In the genomic region with DNA sequence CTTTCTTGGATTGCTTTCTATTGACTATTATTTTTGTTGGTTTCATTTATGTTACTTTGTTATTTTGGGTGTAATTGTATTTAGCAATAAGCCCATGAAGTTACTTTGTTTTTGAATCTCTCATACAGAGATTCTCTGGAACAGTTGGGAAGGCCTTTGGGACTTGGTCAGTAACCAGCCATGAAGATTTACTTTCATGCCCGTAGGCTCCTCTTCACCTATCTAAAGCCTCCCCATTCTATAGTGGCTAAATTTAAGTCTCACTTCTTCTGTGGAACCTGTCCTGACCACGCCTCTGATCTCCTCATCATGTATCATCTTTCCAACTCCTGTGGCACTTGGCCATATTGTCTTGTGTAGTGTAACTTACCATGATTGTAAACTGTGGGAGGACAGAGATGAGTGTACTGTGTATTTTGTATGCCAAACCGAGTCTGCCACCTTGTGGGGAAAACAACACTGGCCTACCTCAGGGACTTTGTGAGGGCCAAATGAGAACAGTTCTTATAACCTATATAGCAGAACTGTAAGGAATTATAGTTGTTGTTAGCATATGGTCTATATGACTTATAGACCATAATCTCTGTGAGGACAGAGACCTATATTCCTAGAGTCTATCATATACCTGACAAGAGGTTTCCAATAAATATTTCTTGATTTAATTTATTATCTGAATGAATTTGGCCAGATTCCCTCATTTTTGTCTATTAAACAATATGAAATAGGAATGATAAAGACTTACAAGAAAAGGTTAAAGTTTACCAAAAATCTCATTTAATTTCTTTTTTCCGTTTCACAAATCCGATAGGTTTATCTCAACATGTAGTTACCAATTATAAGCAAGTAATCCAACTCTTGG, we compare ENCODE assay signal across 8 cellular contexts.
A peak's percentile ranks its signal among the peaks of the same experiment; 100 is the strongest.
DNase-seq lines count a peak whose midpoint lies in the region; ATAC-seq and TF ChIP-seq lines count a peak whose summit lies in the region.

No MANE protein-coding gene starts in this region.

- H2AFZ ChIP-seq in PC-9, result no peak overlapping the region

- H3K27me3 Mint-ChIP-seq in type B pancreatic cell, result no peaks in the 10 kb centered on the region

- CTCF ChIA-PET in PC-9 (lab: Charles Lee), result interaction anchor here (0.5 kb wide), 1 partner anchor 96 kb away, joined by 3 read pairs; no protein-coding TSS in a partner anchor

- H3K4me3 Mint-ChIP-seq in type B pancreatic cell, result no peak overlapping the region

- peak; percentile 91 for TF ChIP-seq RAD21 in Ishikawa (IDR thresholded peaks at IDR 0.05; ENCODE audit: low read depth)

- H3K4me3 ChIP-seq in PC-9, result no peak overlapping the region
- no peak overlapping the region for H3K4me3 ChIP-seq in fibroblast of villous mesenchyme (ENCODE audit: low read depth, low read length)

- no peaks in the 10 kb centered on the region for H4K20me1 ChIP-seq in PC-9 (ENCODE audit: insufficient read depth)

- H3K79me2 ChIP-seq in PC-9 (ENCODE audit: low read depth), result no peaks in the 10 kb centered on the region

- ATAC-seq in GM18868 (IDR thresholded peaks at IDR 0.05; ENCODE audit: unreplicated experiment), result peak; percentile 63

- BruUV-seq in PC-9 (replicated peaks; lab: Mats Ljungman, UMichigan), result no TSS peak

- no peaks in the 10 kb centered on the region for H3K4me1 ChIP-seq in PC-9 (replicated peaks; ENCODE audit: insufficient read depth)

- POLR2A ChIA-PET in PC-9 (lab: Charles Lee; ENCODE audit: unreplicated experiment), result no interaction called here

- H3K9me3 Mint-ChIP-seq in type B pancreatic cell, result no peaks in the 10 kb centered on the region

- no peak overlapping the region for H3K4me2 ChIP-seq in PC-9

- no peak overlapping the region for H3K27ac Mint-ChIP-seq in type B pancreatic cell

- peak; percentile 88 for TF ChIP-seq CTCF in AG09319 (IDR thresholded peaks at IDR 0.05; ENCODE audit: low read depth, low read length)
- TF ChIP-seq CTCF in PC-9 (conservative IDR thresholded peaks at IDR 0.05), result peak; percentile 74
- peak; percentile 87 for TF ChIP-seq CTCF in fibroblast of villous mesenchyme (IDR thresholded peaks at IDR 0.05; ENCODE audit: insufficient read depth, low read depth, low read length)
- peak; percentile 83 for TF ChIP-seq CTCF in type B pancreatic cell (conservative IDR thresholded peaks at IDR 0.05)

- no peaks in the 10 kb centered on the region for H3K27me3 ChIP-seq in PC-9 (ENCODE audit: insufficient read depth, low read depth)

- H3K36me3 Mint-ChIP-seq in type B pancreatic cell, result peaks cover 2% of the 10 kb centered on the region

- H3F3A ChIP-seq in PC-9 (ENCODE audit: insufficient read depth, low read depth), result no peaks in the 10 kb centered on the region

- no peaks in the 10 kb centered on the region for H3K9me2 ChIP-seq in PC-9 (ENCODE audit: insufficient read depth)

- intact Hi-C loops in PC-9 (cut with micrococcal nuclease; ENCODE audit: unreplicated experiment), result loop anchor here (2.0 to 10.0 kb wide), 3 partner anchors 102 to 584 kb away; partner anchors contain the start of genes HAUS2 and LRRC57

- no peaks in the 10 kb centered on the region for H3K36me3 ChIP-seq in PC-9 (ENCODE audit: low read depth)

- no peaks in the 10 kb centered on the region for H3K9me3 ChIP-seq in PC-9 (ENCODE audit: insufficient read depth, low read depth)

- no peak overlapping the region for H3K27ac ChIP-seq in PC-9

- no peaks in the 10 kb centered on the region for H3K4me1 Mint-ChIP-seq in type B pancreatic cell (ENCODE audit: unreplicated experiment)

- DNase-seq in AG09319 (ENCODE audit: extremely low read depth, low read depth) (peak; percentile 67), PC-9 (peak in 1 of 2 experiments; percentile 52), fibroblast of villous mesenchyme (ENCODE audit: low read depth) (peak; percentile 87), occipital lobe (lab: John Stamatoyannopoulos, UW) (peak; percentile 30), type B pancreatic cell (ENCODE audit: extremely low spot score, unreplicated experiment) (no peak)
- peak; percentile 72 to 73 for DNase-seq in activated T-cell treated with anti-CD3 and anti-CD28 coated beads, Interleukin-2, amount 50 U/mL, for 48 hours

- TF ChIP-seq EP300 in Ishikawa (IDR thresholded peaks at IDR 0.05; ENCODE audit: borderline replicate concordance), result no peak

TF ChIP-seq in Ishikawa, 13 proteins besides CTCF, POLR2A, EP300 and RAD21:
- TF ChIP-seq ZBTB7A (IDR thresholded peaks at IDR 0.05; ENCODE audit: low read depth) (no peak), TEAD4 (IDR thresholded peaks at IDR 0.05) (no peak), CREB1 (IDR thresholded peaks at IDR 0.05; ENCODE audit: low read depth) (no peak), MAX (IDR thresholded peaks at IDR 0.05) (no peak), NFIC (IDR thresholded peaks at IDR 0.05) (no peak), CEBPB (IDR thresholded peaks at IDR 0.05) (no peak), TCF12 (IDR thresholded peaks at IDR 0.05; ENCODE audit: low read depth) (no peak), YY1 (IDR thresholded peaks at IDR 0.05; ENCODE audit: low read depth) (no peak), EGR1 (IDR thresholded peaks at IDR 0.05) (no peak), USF1 (IDR thresholded peaks at IDR 0.05) (no peak), TAF1 (IDR thresholded peaks at IDR 0.05; ENCODE audit: low read depth) (no peak), FOXM1 (IDR thresholded peaks at IDR 0.05; ENCODE audit: borderline replicate concordance, low read depth) (no peak)
- TF ChIP-seq, protein P1, sequence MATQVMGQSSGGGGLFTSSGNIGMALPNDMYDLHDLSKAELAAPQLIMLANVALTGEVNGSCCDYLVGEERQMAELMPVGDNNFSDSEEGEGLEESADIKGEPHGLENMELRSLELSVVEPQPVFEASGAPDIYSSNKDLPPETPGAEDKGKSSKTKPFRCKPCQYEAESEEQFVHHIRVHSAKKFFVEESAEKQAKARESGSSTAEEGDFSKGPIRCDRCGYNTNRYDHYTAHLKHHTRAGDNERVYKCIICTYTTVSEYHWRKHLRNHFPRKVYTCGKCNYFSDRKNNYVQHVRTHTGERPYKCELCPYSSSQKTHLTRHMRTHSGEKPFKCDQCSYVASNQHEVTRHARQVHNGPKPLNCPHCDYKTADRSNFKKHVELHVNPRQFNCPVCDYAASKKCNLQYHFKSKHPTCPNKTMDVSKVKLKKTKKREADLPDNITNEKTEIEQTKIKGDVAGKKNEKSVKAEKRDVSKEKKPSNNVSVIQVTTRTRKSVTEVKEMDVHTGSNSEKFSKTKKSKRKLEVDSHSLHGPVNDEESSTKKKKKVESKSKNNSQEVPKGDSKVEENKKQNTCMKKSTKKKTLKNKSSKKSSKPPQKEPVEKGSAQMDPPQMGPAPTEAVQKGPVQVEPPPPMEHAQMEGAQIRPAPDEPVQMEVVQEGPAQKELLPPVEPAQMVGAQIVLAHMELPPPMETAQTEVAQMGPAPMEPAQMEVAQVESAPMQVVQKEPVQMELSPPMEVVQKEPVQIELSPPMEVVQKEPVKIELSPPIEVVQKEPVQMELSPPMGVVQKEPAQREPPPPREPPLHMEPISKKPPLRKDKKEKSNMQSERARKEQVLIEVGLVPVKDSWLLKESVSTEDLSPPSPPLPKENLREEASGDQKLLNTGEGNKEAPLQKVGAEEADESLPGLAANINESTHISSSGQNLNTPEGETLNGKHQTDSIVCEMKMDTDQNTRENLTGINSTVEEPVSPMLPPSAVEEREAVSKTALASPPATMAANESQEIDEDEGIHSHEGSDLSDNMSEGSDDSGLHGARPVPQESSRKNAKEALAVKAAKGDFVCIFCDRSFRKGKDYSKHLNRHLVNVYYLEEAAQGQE (IDR thresholded peaks at IDR 0.05; ENCODE audit: low read depth), result no peak
